Comparison of ENCODE assay signal across 16 cellular contexts in the genomic region with DNA sequence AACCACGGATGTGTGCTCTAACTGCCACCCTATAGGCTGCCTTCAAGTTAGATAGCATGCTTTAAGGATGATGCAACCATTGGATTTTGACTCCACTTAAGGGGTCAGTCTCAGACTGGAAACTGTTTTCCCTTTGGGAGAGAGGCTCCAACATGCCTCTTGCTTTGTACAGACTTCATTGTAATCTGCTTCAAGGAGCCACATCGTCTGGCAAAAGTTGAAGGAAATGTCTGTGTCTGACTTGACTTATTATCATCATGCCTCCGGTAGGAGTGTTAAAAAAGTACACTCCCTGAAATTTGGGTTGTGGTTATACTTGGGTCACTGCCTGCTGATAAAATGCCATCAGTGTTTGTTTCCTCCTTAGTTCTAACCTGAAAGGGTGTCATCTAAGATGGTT.
DNase-seq lines count a peak whose midpoint lies in the region; ATAC-seq, FAIRE-seq and TF ChIP-seq lines count a peak whose summit lies in the region.
"Had no signal": no experiment of that assay in that cellular context is flagged by ENCODE, and none has a peak within 500 bp of the region (broad histone marks: within the 10 kb centered on the region; RNA-seq: fewer than 3 reads in every experiment).

No MANE protein-coding gene starts in this region.

- H3K36me3 ChIP-seq in GM23248 (ENCODE audit: low read depth), result no peaks in the 10 kb centered on the region
- no peaks in the 10 kb centered on the region for H3K36me3 ChIP-seq in SK-N-MC (ENCODE audit: insufficient read depth, low read length)
- H3K36me3 ChIP-seq: ascending aorta had no signal

- FAIRE-seq in D721Med (lab: Jason Lieb, UNC), result no peak
- FAIRE-seq: endothelial cell of umbilical vein, GM12892 had no signal

- no peaks in the 10 kb centered on the region; the same call in 1 of the 2 replicates for H3K9me2 ChIP-seq in GM23248 (ENCODE audit: insufficient read depth)

- H3K27me3 ChIP-seq in GM23248 (replicated peaks; ENCODE audit: insufficient read depth), result no peaks in the 10 kb centered on the region
- H3K27me3 ChIP-seq: ascending aorta had no signal

- H3K4me1 Mint-ChIP-seq in osteocyte (ENCODE audit: unreplicated experiment), result peaks cover 33% of the 10 kb centered on the region
- H3K4me1 Mint-ChIP-seq: immature natural killer cell; stimulated activated effector memory CD8-positive, alpha-beta T cell treated with anti-CD3 and anti-CD28 coated beads, Interleukin-12 subunit alpha, Interleukin-12 subunit beta, amount 100 ng/mL, for 72 hours had no signal

- H3K4me3 ChIP-seq in GM23248 (no peak overlapping the region), SK-N-MC (peak overlapping the region; percentile 42)
- H3K4me3 ChIP-seq: ascending aorta had no signal

- peaks cover 20% of the 10 kb centered on the region for H3F3A ChIP-seq in GM23248 (ENCODE audit: insufficient read depth)

- peak overlapping the region; percentile 57 for H3K27ac Mint-ChIP-seq in osteocyte (ENCODE audit: unreplicated experiment)
- H3K27ac Mint-ChIP-seq: immature natural killer cell; stimulated activated effector memory CD8-positive, alpha-beta T cell treated with anti-CD3 and anti-CD28 coated beads, Interleukin-12 subunit alpha, Interleukin-12 subunit beta, amount 100 ng/mL, for 72 hours had no signal

- DNase-seq in GM23248, result peak; percentile 31
- no peak for DNase-seq in SK-N-MC (ENCODE audit: low read depth, low spot score)
- DNase-seq in fibroblast of peridontal ligament (ENCODE audit: extremely low read depth), result peak; percentile 63
- DNase-seq in osteocyte (ENCODE audit: extremely low spot score, unreplicated experiment), result no peak
- DNase-seq in HT-29 (ENCODE audit: low spot score), result no peak
- no peak for DNase-seq in activated CD8-positive, alpha-beta memory T cell treated with anti-CD3 and anti-CD28 coated beads for 24 hours
- DNase-seq in D721Med (ENCODE audit: insufficient read length, low spot score), result no peak
- DNase-seq: activated CD4-positive, CD25-positive, alpha-beta regulatory T cell; activated T-cell treated with anti-CD3 and anti-CD28 coated beads, Interleukin-2, amount 50 U/mL, for 4 hours; COR-L47; immature natural killer cell had no signal

- H3K27me3 Mint-ChIP-seq in osteocyte (ENCODE audit: unreplicated experiment), result no peaks in the 10 kb centered on the region

- WGBS in GM23248 (ENCODE audit: low coverage in 1 of 2, low lambda C conversion rate in 2 of 2, missing lambda C conversion rate in 2 of 2), 2 experiments, result 27 to 37% methylated on average over 3 of the region's 3 CpGs

- no peak for ATAC-seq in HG03354 (IDR thresholded peaks at IDR 0.05; ENCODE audit: poor library complexity, severe bottlenecking, unreplicated experiment)
- ATAC-seq: activated T-cell treated with anti-CD3 and anti-CD28 coated beads, Interleukin-2, amount 50 U/mL, for 4 hours; stimulated activated effector memory CD8-positive, alpha-beta T cell treated with anti-CD3 and anti-CD28 coated beads, Interleukin-12 subunit alpha, Interleukin-12 subunit beta, amount 100 ng/mL, for 72 hours had no signal

- H2AFZ ChIP-seq in GM23248, result peak overlapping the region; percentile 63

- H3K36me3 Mint-ChIP-seq in osteocyte (ENCODE audit: unreplicated experiment), result peaks cover 1% of the 10 kb centered on the region
- H3K36me3 Mint-ChIP-seq: immature natural killer cell; stimulated activated effector memory CD8-positive, alpha-beta T cell treated with anti-CD3 and anti-CD28 coated beads, Interleukin-12 subunit alpha, Interleukin-12 subunit beta, amount 100 ng/mL, for 72 hours had no signal

- H3K9me3 ChIP-seq in GM23248 (ENCODE audit: low read depth) (no peaks in the 10 kb centered on the region), SK-N-MC (ENCODE audit: low read depth, low read length) (no peaks in the 10 kb centered on the region)
- H3K9me3 ChIP-seq: ascending aorta had no signal

- TF ChIP-seq CTCF in osteocyte (IDR thresholded peaks at IDR 0.05) (no peak), D721Med (IDR thresholded peaks at IDR 0.05; ENCODE audit: insufficient read depth, missing control alignments) (no peak)

- no peaks in the 10 kb centered on the region for H4K20me1 ChIP-seq in GM23248 (ENCODE audit: insufficient read depth)

- H3K4me1 ChIP-seq in GM23248 (ENCODE audit: insufficient read depth), result peaks cover 20% of the 10 kb centered on the region
- H3K4me1 ChIP-seq: ascending aorta had no signal

- no peaks in the 10 kb centered on the region for H3K79me2 ChIP-seq in GM23248 (ENCODE audit: insufficient read depth)

- no peak overlapping the region for H3K4me2 ChIP-seq in GM23248 (ENCODE audit: unreplicated experiment)

- H3K4me3 Mint-ChIP-seq in osteocyte (ENCODE audit: unreplicated experiment), result no peak overlapping the region
- H3K4me3 Mint-ChIP-seq: activated T-cell treated with anti-CD3 and anti-CD28 coated beads, Interleukin-2, amount 50 U/mL, for 4 hours; immature natural killer cell; stimulated activated effector memory CD8-positive, alpha-beta T cell treated with anti-CD3 and anti-CD28 coated beads, Interleukin-12 subunit alpha, Interleukin-12 subunit beta, amount 100 ng/mL, for 72 hours had no signal

- H3K9ac ChIP-seq in GM23248 (no peak overlapping the region), SK-N-MC (ENCODE audit: insufficient read length) (peak overlapping the region; percentile 18)

- H3K27ac ChIP-seq in GM23248, result no peak overlapping the region
- peak overlapping the region; percentile 48; the same call in 1 of the 2 replicates for H3K27ac ChIP-seq in SK-N-MC
- H3K27ac ChIP-seq: ascending aorta had no signal

- H3K9me3 Mint-ChIP-seq in osteocyte (ENCODE audit: unreplicated experiment), result peaks cover 21% of the 10 kb centered on the region
- H3K9me3 Mint-ChIP-seq: activated T-cell treated with anti-CD3 and anti-CD28 coated beads, Interleukin-2, amount 50 U/mL, for 4 hours; stimulated activated effector memory CD8-positive, alpha-beta T cell treated with anti-CD3 and anti-CD28 coated beads, Interleukin-12 subunit alpha, Interleukin-12 subunit beta, amount 100 ng/mL, for 72 hours had no signal

- in situ Hi-C loops in GM23248 (cut with MboI), result no loop called here

Comparison
In these comparisons a context has a peak if more than half of its experiments do, and no peak if none do; other contexts are left out.
1. DNase-seq: peak in GM23248 (single experiment) and fibroblast of peridontal ligament (single experiment); none in SK-N-MC (single experiment), osteocyte (single experiment), HT-29 (single experiment), activated CD8-positive, alpha-beta memory T cell treated with anti-CD3 and anti-CD28 coated beads for 24 hours (single experiment) and D721Med (single experiment).